1 cellular context compared by ENCODE assay signal in the genomic region with DNA sequence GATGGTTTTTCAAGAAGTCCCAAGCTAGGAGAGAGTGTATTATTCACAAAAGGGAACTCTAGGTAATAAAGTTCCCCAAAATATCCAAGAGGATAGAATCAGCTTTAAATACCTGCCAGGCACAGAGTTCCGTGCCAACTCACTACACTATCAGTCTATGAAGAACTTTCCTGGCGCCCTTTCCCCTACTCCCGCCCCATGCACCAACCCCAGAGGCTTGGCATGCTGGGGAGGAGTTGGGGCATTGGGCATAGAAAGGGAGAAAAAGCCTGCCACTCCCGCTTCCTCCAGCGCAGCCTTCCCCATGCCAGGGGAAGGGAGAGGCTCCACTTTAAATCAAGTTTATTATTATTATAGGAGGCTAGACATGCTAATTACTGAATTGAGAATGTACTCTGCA.
TF ChIP-seq lines count a peak whose summit lies in the region.

No MANE protein-coding gene starts in this region.

TF ChIP-seq in SK-N-SH treated with all-trans-retinoic acid at 6 μM for 48 hours, 23 proteins besides CTCF, POLR2A, EP300 and RAD21 (continued from another document):
- TF ChIP-seq, protein P1, sequence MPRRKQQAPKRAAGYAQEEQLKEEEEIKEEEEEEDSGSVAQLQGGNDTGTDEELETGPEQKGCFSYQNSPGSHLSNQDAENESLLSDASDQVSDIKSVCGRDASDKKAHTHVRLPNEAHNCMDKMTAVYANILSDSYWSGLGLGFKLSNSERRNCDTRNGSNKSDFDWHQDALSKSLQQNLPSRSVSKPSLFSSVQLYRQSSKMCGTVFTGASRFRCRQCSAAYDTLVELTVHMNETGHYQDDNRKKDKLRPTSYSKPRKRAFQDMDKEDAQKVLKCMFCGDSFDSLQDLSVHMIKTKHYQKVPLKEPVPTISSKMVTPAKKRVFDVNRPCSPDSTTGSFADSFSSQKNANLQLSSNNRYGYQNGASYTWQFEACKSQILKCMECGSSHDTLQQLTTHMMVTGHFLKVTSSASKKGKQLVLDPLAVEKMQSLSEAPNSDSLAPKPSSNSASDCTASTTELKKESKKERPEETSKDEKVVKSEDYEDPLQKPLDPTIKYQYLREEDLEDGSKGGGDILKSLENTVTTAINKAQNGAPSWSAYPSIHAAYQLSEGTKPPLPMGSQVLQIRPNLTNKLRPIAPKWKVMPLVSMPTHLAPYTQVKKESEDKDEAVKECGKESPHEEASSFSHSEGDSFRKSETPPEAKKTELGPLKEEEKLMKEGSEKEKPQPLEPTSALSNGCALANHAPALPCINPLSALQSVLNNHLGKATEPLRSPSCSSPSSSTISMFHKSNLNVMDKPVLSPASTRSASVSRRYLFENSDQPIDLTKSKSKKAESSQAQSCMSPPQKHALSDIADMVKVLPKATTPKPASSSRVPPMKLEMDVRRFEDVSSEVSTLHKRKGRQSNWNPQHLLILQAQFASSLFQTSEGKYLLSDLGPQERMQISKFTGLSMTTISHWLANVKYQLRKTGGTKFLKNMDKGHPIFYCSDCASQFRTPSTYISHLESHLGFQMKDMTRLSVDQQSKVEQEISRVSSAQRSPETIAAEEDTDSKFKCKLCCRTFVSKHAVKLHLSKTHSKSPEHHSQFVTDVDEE (CRISPR knock-in tag; IDR thresholded peaks at IDR 0.05) = no peak
- TF ChIP-seq BACH2 (CRISPR knock-in tag; IDR thresholded peaks at IDR 0.05; ENCODE audit: borderline replicate concordance) = no peak
